8 cellular contexts compared by ENCODE assay signal in the genomic region with DNA sequence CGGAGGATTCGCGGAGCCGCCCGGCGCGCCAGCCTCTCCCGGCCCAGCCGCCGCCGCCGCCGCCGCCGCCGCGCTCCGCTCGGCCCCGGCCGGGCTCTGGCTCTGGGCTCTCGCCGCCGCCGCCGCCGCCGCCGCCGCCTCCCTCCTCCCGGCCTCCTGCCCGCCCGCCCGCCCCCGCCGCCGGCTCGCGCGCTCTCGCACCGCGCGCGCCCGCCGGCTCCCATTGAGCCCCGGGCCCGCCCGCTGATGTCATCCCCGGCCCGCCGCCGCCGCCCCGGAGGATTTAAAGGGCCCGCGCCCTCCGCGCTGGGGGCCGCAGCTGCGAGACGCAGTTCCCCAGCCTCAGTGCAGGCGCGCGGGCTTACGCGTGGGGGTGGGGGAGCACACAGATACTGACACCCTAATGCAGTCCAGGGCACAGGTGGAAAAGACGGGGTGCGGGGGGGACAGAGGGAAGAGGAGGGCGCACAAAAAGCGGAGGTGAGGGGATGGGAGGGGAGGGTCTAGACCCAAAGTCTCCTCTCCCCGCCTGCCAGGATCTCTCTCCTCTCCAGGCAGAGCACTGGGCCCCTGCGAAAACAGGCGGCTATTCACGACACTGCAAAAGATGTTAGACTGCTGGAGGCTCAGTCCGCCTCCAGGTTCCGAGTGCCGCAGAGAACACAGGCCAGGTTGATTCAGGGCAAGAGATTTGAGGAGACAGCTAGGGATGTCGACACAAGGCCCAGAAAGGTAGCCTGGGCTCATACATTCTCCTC. TPM values are rescaled to one million over a fixed set of nuclear protein-coding genes. Genes with fewer than 3 reads are reported as not detected.
A peak's percentile ranks its signal among the peaks of the same experiment; 100 is the strongest.
DNase-seq lines count a peak whose midpoint lies in the region; ATAC-seq, FAIRE-seq and TF ChIP-seq lines count a peak whose summit lies in the region.

A gene (minus strand): TSS at position 197 of the 758 bp plus-strand sequence. CDS start 3,276 bp downstream, outside the sequence.

- peak within 1 kb of the TSS; percentile 76 to 100 (median 94) for H3K4me3 ChIP-seq in BLaER1 treated with 17β-estradiol and CSF1 and Interleukin-3, amounts not matched to agents 10 nM and 100 nM
- peak within 1 kb of the TSS; percentile 88 to 99 (median 94) for H3K4me3 ChIP-seq in H1 (ENCODE audit: extremely low read depth in 1 of 4, insufficient read depth in 2 of 4, low read depth in 3 of 4, low read length in 4 of 4)
- H3K4me3 ChIP-seq in mesenchymal stem cell (ENCODE audit: insufficient read depth in 1 of 2, low read depth in 1 of 2, low read length in 2 of 2), result peak within 1 kb of the TSS; percentile 70 to 90

- H3K18ac ChIP-seq in H1 (ENCODE audit: extremely low read depth, low read length), result peak within 1 kb of the TSS; percentile 82
- peak within 1 kb of the TSS; percentile 88 to 93 for H3K18ac ChIP-seq in mesenchymal stem cell (ENCODE audit: low read depth in 1 of 2, low read length in 2 of 2)

- H3K23ac ChIP-seq in H1 (ENCODE audit: insufficient read length), result no peak within 1 kb of the TSS
- peak within 1 kb of the TSS in 1 of 2 experiments; percentile 48 for H3K23ac ChIP-seq in mesenchymal stem cell (ENCODE audit: low read length in 2 of 2)

- H3K27me3 ChIP-seq in BLaER1 treated with 17β-estradiol and CSF1 and Interleukin-3, amounts not matched to agents 10 nM and 100 nM, result no peaks in the 10 kb centered on the region
- H3K27me3 ChIP-seq in H1 (replicated peaks in 1 of 4; ENCODE audit: control insufficient read depth in 3 of 4, extremely low read depth in 1 of 4, insufficient read depth in 3 of 4, low read length in 3 of 4), result no peaks in the 10 kb centered on the region
- H3K27me3 ChIP-seq in mesenchymal stem cell (ENCODE audit: control insufficient read depth in 1 of 2, insufficient read depth in 1 of 2, low read length in 2 of 2), result no peaks in the 10 kb centered on the region

- H4K20me1 ChIP-seq in BLaER1 treated with 17β-estradiol and CSF1 and Interleukin-3, amounts not matched to agents 10 nM and 100 nM, result peaks cover 35 to 46% (median 41%) of the 10 kb centered on the region in 11 experiments
- peaks cover 25 to 33% of the 10 kb centered on the region in 2 experiments for H4K20me1 ChIP-seq in H1 (replicated peaks in 1 of 2; ENCODE audit: control insufficient read depth in 1 of 2, insufficient read depth in 2 of 2, low read length in 2 of 2)

- peak within 1 kb of the TSS; percentile 88; the same call in 1 of the 2 replicates for H2AK5ac ChIP-seq in H1 (ENCODE audit: low read depth, low read length)
- peak within 1 kb of the TSS; percentile 50 for H2AK5ac ChIP-seq in mesenchymal stem cell (ENCODE audit: low read length, severe bottlenecking)

- TF ChIP-seq CTCF in H1 (IDR thresholded peaks at IDR 0.05; ENCODE audit: control extremely low read depth in 1 of 3, insufficient read depth in 1 of 3, low read depth in 1 of 3, low read length in 3 of 3), result no peak

- H3K4me1 ChIP-seq in BLaER1 treated with 17β-estradiol and CSF1 and Interleukin-3, amounts not matched to agents 10 nM and 100 nM, result peaks cover 43 to 51% (median 48%) of the 10 kb centered on the region in 10 experiments
- peaks cover 15 to 46% (median 40%) of the 10 kb centered on the region in 4 experiments for H3K4me1 ChIP-seq in H1 (replicated peaks in 1 of 4; ENCODE audit: control insufficient read depth in 3 of 4, insufficient read depth in 4 of 4, low read length in 3 of 4)
- H3K4me1 ChIP-seq in mesenchymal stem cell (ENCODE audit: control insufficient read depth, insufficient read depth, low read depth, low read length), result peaks cover 41% of the 10 kb centered on the region

- H3K4me1 Mint-ChIP-seq in activated CD8-positive, alpha-beta memory T cell treated with anti-CD3 and anti-CD28 coated beads, Interleukin-2, amount 10 ng/mL, durations not matched to agents 7 days and 5 days, result peaks cover 46% of the 10 kb centered on the region

- peak within 1 kb of the TSS; percentile 84 for H2BK5ac ChIP-seq in H1 (ENCODE audit: low read depth, low read length)
- peak within 1 kb of the TSS; percentile 98 for H2BK5ac ChIP-seq in mesenchymal stem cell (ENCODE audit: low read depth, low read length, poor library complexity, severe bottlenecking)

- peak within 1 kb of the TSS; percentile 3 for H3K56ac ChIP-seq in H1 (replicated peaks; ENCODE audit: insufficient read length, low read depth, low read length)

- no peak within 1 kb of the TSS for H2BK20ac ChIP-seq in H1 (ENCODE audit: low read length)

- 7% methylated on average over 19 of the region's 80 CpGs; no CpG with 5 or more reads in 1 of the 2 experiments for WGBS in H1 (ENCODE audit: extremely low coverage in 1 of 2, insufficient coverage in 1 of 2, insufficient read length in 1 of 2, insufficient replicate concordance in 2 of 2, low coverage in 1 of 2, low lambda C conversion rate in 2 of 2, missing lambda C conversion rate in 1 of 2), 2 experiments
- WGBS in mesenchymal stem cell, result 4% methylated on average over 43 of the region's 80 CpGs

- H3K36me3 Mint-ChIP-seq in activated CD8-positive, alpha-beta memory T cell treated with anti-CD3 and anti-CD28 coated beads, Interleukin-2, amount 10 ng/mL, durations not matched to agents 7 days and 5 days, result no peaks in the 10 kb centered on the region

- 0 out of 2 replicates have a peak within 1 kb of the TSS, but pooled peaks have one; percentile 14 for H2BK15ac ChIP-seq in H1 (ENCODE audit: low read length)
- peak within 1 kb of the TSS; percentile 98 for H2BK15ac ChIP-seq in mesenchymal stem cell (ENCODE audit: low read depth, poor library complexity, severe bottlenecking)

- no peak for TF ChIP-seq RAD21 in H1 (IDR thresholded peaks at IDR 0.05 in 1 of 2, conservative IDR thresholded peaks at IDR 0.05 in 1 of 2; ENCODE audit: low read depth in 2 of 2, low read length in 2 of 2)

- peak; percentile 81 for ATAC-seq in activated CD8-positive, alpha-beta memory T cell treated with anti-CD3 and anti-CD28 coated beads, Interleukin-2, amount 10 ng/mL, durations not matched to agents 7 days and 5 days
- no peak for ATAC-seq in HG03460 (IDR thresholded peaks at IDR 0.05; ENCODE audit: unreplicated experiment)

- POLR2A ChIA-PET in H1 (lab: Charles Lee; ENCODE audit: partially characterized antibody), result interaction anchor here (0.8 to 3.1 kb wide), 17 partner anchors 8 to 104 kb away, joined by 3 to 27 read pairs (median 4); no protein-coding TSS in a partner anchor

- no peak for TF ChIP-seq EP300 in H1 (IDR thresholded peaks at IDR 0.05; ENCODE audit: borderline replicate concordance in 1 of 2, low read depth in 2 of 2, low read length in 2 of 2)

- CTCF ChIA-PET in activated CD8-positive, alpha-beta memory T cell treated with anti-CD3 and anti-CD28 coated beads, Interleukin-2, amount 10 ng/mL, durations not matched to agents 7 days and 5 days (lab: Charles Lee), result interaction anchor here (0.7 to 1.5 kb wide), 3 partner anchors 22 to 266 kb away, joined by 3 to 8 read pairs (median 4); no protein-coding TSS in a partner anchor
- CTCF ChIA-PET in H1 (lab: Charles Lee; ENCODE audit: partially characterized antibody), result interaction anchor here (1.2 to 1.8 kb wide), 5 partner anchors 11 to 36 kb away, joined by 3 to 10 read pairs (median 5); no protein-coding TSS in a partner anchor

- peak within 1 kb of the TSS; percentile 88 for H3K4me3 Mint-ChIP-seq in activated CD8-positive, alpha-beta memory T cell treated with anti-CD3 and anti-CD28 coated beads, Interleukin-2, amount 10 ng/mL, durations not matched to agents 7 days and 5 days

- H3K14ac ChIP-seq in H1 (ENCODE audit: insufficient read length) (no peak within 1 kb of the TSS), mesenchymal stem cell (ENCODE audit: low read length in 2 of 2) (peak within 1 kb of the TSS; percentile 68 to 82)

- H3K9ac ChIP-seq in BLaER1 treated with 17β-estradiol and CSF1 and Interleukin-3, amounts not matched to agents 10 nM and 100 nM, result peak within 1 kb of the TSS; percentile 95 to 100 (median 99)
- peak within 1 kb of the TSS; percentile 89 to 97 (median 90) for H3K9ac ChIP-seq in H1 (replicated peaks in 1 of 4; ENCODE audit: extremely low read depth in 1 of 4, low read depth in 3 of 4, low read length in 3 of 4)
- H3K9ac ChIP-seq in mesenchymal stem cell (ENCODE audit: low read length), result peak within 1 kb of the TSS; percentile 97

- H3K4me2 ChIP-seq in BLaER1 treated with 17β-estradiol and CSF1 and Interleukin-3, amounts not matched to agents 10 nM and 100 nM, result peak within 1 kb of the TSS; percentile 97 to 100 (median 99)
- H3K4me2 ChIP-seq in H1 (ENCODE audit: insufficient read depth in 1 of 2, low read depth in 2 of 2, low read length in 2 of 2) (peak within 1 kb of the TSS; percentile 89 to 95), mesenchymal stem cell (ENCODE audit: low read length, poor library complexity, severe bottlenecking) (peak within 1 kb of the TSS; percentile 71)

- no peaks in the 10 kb centered on the region for H3K27me3 Mint-ChIP-seq in activated CD8-positive, alpha-beta memory T cell treated with anti-CD3 and anti-CD28 coated beads, Interleukin-2, amount 10 ng/mL, durations not matched to agents 7 days and 5 days

- peaks cover 43 to 64% of the 10 kb centered on the region in 2 experiments for H3K79me2 ChIP-seq in H1 (ENCODE audit: control insufficient read depth in 1 of 2, insufficient read depth in 2 of 2, low read length in 2 of 2)

- peak within 1 kb of the TSS; percentile 91 for H3K27ac Mint-ChIP-seq in activated CD8-positive, alpha-beta memory T cell treated with anti-CD3 and anti-CD28 coated beads, Interleukin-2, amount 10 ng/mL, durations not matched to agents 7 days and 5 days

- H2BK12ac ChIP-seq in H1 (ENCODE audit: low read depth, low read length) (peak within 1 kb of the TSS; percentile 91), mesenchymal stem cell (ENCODE audit: low read length in 2 of 2) (peak within 1 kb of the TSS; percentile 79 to 90)

- peak within 1 kb of the TSS; percentile 86 for H4K5ac ChIP-seq in H1 (ENCODE audit: insufficient read length, low read depth, low read length)

- H4K8ac ChIP-seq in H1 (ENCODE audit: extremely low read depth, insufficient read depth, low read length), result peak within 1 kb of the TSS; percentile 97; the same call in 1 of the 2 replicates
- peak within 1 kb of the TSS; percentile 98 for H4K8ac ChIP-seq in mesenchymal stem cell (ENCODE audit: low read length)

- peak within 1 kb of the TSS; percentile 13 for H2BK120ac ChIP-seq in H1 (replicated peaks; ENCODE audit: low read depth, low read length)
- peak within 1 kb of the TSS; percentile 91 for H2BK120ac ChIP-seq in mesenchymal stem cell (ENCODE audit: low read depth, low read length)

- H3K9me3 ChIP-seq in BLaER1 treated with 17β-estradiol and CSF1 and Interleukin-3, amounts not matched to agents 10 nM and 100 nM (replicated peaks in 1 of 11), result no peaks in the 10 kb centered on the region
- H3K9me3 ChIP-seq in H1 (ENCODE audit: insufficient read depth in 2 of 2, low read depth in 1 of 2, low read length in 1 of 2) (no peaks in the 10 kb centered on the region), mesenchymal stem cell (ENCODE audit: control insufficient read depth, low read length) (no peaks in the 10 kb centered on the region)

- H4K91ac ChIP-seq in H1 (replicated peaks; ENCODE audit: insufficient read length, low read length), result peak within 1 kb of the TSS; percentile 75
- peak within 1 kb of the TSS; percentile 97 for H4K91ac ChIP-seq in mesenchymal stem cell (ENCODE audit: low read length)

- TF ChIP-seq POLR2A in H1 (IDR thresholded peaks at IDR 0.05; ENCODE audit: control extremely low read depth in 1 of 2, low read depth in 2 of 2, low read length in 2 of 2), result peak; percentile 50 to 62

- peaks cover 10% of the 10 kb centered on the region; the same call in 1 of the 2 replicates for H3K23me2 ChIP-seq in H1 (ENCODE audit: low read depth, low read length)

- DNase-seq in GOT3 (lab: John Stamatoyannopoulos, UW) (peak; percentile 22), NCI-H510A (lab: John Stamatoyannopoulos, UW) (peak; percentile 40), H1 (ENCODE audit: low read depth in 1 of 2, low spot score in 2 of 2) (peak in 1 of 2 experiments; percentile 84), mesenchymal stem cell (peak; percentile 73)
- peak; percentile 73 for DNase-seq in activated CD8-positive, alpha-beta memory T cell treated with anti-CD3 and anti-CD28 coated beads, Interleukin-2, amount 10 ng/mL, durations not matched to agents 7 days and 5 days
- peak; percentile 61 for DNase-seq in stimulated activated CD8-positive, alpha-beta memory T cell treated with anti-CD3 and anti-CD28 coated beads, Interleukin-12 subunit alpha, Interleukin-12 subunit beta, amount 100 ng/mL, for 4 hours (ENCODE audit: low read depth)

- H3K79me1 ChIP-seq in H1 (ENCODE audit: low read depth, low read length) (peaks cover 22% of the 10 kb centered on the region), mesenchymal stem cell (replicated peaks; ENCODE audit: low read length, poor library complexity, severe bottlenecking) (no peaks in the 10 kb centered on the region)

- H3K4ac ChIP-seq in H1 (replicated peaks; ENCODE audit: insufficient read length, low read depth, low read length) (peak within 1 kb of the TSS; percentile 28), mesenchymal stem cell (ENCODE audit: low read depth in 1 of 2, low read length in 2 of 2) (peak within 1 kb of the TSS; percentile 78 to 91)

- H3K36me3 ChIP-seq in BLaER1 treated with 17β-estradiol and CSF1 and Interleukin-3, amounts not matched to agents 10 nM and 100 nM, result peaks cover 8 to 21% (median 18%) of the 10 kb centered on the region in 11 experiments
- H3K36me3 ChIP-seq in H1 (ENCODE audit: control insufficient read depth in 2 of 4, insufficient read depth in 4 of 4, low read length in 3 of 4), result peaks cover 9 to 18% (median 11%) of the 10 kb centered on the region in 4 experiments; a peak in 6 of 8 replicates
- peaks cover 6 to 15% of the 10 kb centered on the region in 2 experiments for H3K36me3 ChIP-seq in mesenchymal stem cell (ENCODE audit: control insufficient read depth in 1 of 2, insufficient read depth in 2 of 2, low read depth in 1 of 2, low read length in 2 of 2)

- no peak for FAIRE-seq in H1 (lab: Jason Lieb, UNC)

- H2AFZ ChIP-seq in H1 (ENCODE audit: low read length), result no peak within 1 kb of the TSS; the same call in 1 of the 2 replicates
- H2AFZ ChIP-seq in mesenchymal stem cell (ENCODE audit: low read depth, low read length), result peak within 1 kb of the TSS; percentile 80

- no peaks in the 10 kb centered on the region for H3K9me3 Mint-ChIP-seq in activated CD8-positive, alpha-beta memory T cell treated with anti-CD3 and anti-CD28 coated beads, Interleukin-2, amount 10 ng/mL, durations not matched to agents 7 days and 5 days (ENCODE audit: low read depth)

- H3K27ac ChIP-seq in BLaER1 treated with 17β-estradiol and CSF1 and Interleukin-3, amounts not matched to agents 10 nM and 100 nM, result peak within 1 kb of the TSS; percentile 93 to 99 (median 98)
- peak within 1 kb of the TSS; percentile 84 for H3K27ac ChIP-seq in H1 (ENCODE audit: low read depth, low read length)
- peak within 1 kb of the TSS; percentile 87 for H3K27ac ChIP-seq in mesenchymal stem cell (ENCODE audit: low read length, poor library complexity, severe bottlenecking)

RNA-seq across cellular contexts. Expression of the gene that starts here (rescaled TPM):
- total RNA-seq in activated CD8-positive, alpha-beta memory T cell treated with anti-CD3 and anti-CD28 coated beads, Interleukin-2, amount 10 ng/mL, durations not matched to agents 7 days and 5 days, result 100 to 1,000 TPM; 110 to 122 TPM
- 244 and 247 TPM in 2 replicates for total RNA-seq in H1 (2021; fragmentation: NEBNext Ultra II Directional; extraction: Animal tissue kit (Norgen Biotek cat#: 25700))
- 263 and 387 TPM in 2 replicates for polyA plus RNA-seq in H1 (2011; rRNA removed)
- polyA plus RNA-seq in H1 (2011; cell fraction: cytosol; rRNA removed), result 335 TPM
- 537 TPM for polyA plus RNA-seq in H1 (2011; cell fraction: nucleus; rRNA removed)
- polyA plus RNA-seq in H1 (2012, experiment 1 of 2), result 185 to 231 TPM (median 213 TPM) in 4 replicates
- polyA plus RNA-seq in H1 (2012, experiment 2 of 2), result 133 TPM
- 177 TPM for polyA plus RNA-seq in H1 (2013, experiment 1 of 2)
- polyA plus RNA-seq in H1 (2013, experiment 2 of 2), result 168 TPM
- 183 and 358 TPM in 2 replicates for polyA minus RNA-seq in H1 (2011; rRNA and poly(A)+ RNA removed)
- 170 TPM for polyA minus RNA-seq in H1 (2011; cell fraction: cytosol; rRNA and poly(A)+ RNA removed)
- polyA minus RNA-seq in H1 (2011; cell fraction: nucleus; rRNA and poly(A)+ RNA removed), result 213 TPM
- polyA plus RNA-seq in mesenchymal stem cell (2013, experiment 1 of 2), result 175 TPM
- 170 TPM for polyA plus RNA-seq in mesenchymal stem cell (2013, experiment 2 of 2)
